ENCODE assay signal across 14 cellular contexts in genomic region chr9:130199605-130200004, GRCh38. TPM values are rescaled to one million over a fixed set of nuclear protein-coding genes. Genes with fewer than 3 reads are reported as not detected.
DNase-seq lines count a peak whose midpoint lies in the region; ATAC-seq and TF ChIP-seq lines count a peak whose summit lies in the region.
"Had no signal": no experiment of that assay in that cellular context is flagged by ENCODE, and none has a peak within 500 bp of the region (broad histone marks: within the 10 kb centered on the region; RNA-seq: fewer than 3 reads in every experiment).

No MANE protein-coding gene starts in this region.

- H3K36me3 Mint-ChIP-seq in nephron (ENCODE audit: low read depth) = no peaks in the 10 kb centered on the region

- no peaks in the 10 kb centered on the region for H3K27me3 ChIP-seq in dorsolateral prefrontal cortex
- H3K27me3 ChIP-seq: ovary had no signal

- H3K4me3 ChIP-seq in AG10803 (ENCODE audit: low read length) (no peak overlapping the region), dorsolateral prefrontal cortex (peak overlapping the region in 11 of 59 donors; percentile 3 to 50 (median 33))
- H3K4me3 ChIP-seq: ovary had no signal

- H3K27me3 Mint-ChIP-seq in nephron (ENCODE audit: low read depth) = peaks cover 4% of the 10 kb centered on the region
- H3K27me3 Mint-ChIP-seq: activated CD4-positive, alpha-beta T cell treated with anti-CD3 and anti-CD28 coated beads, Interleukin-2, amount 10 ng/mL, durations not matched to agents 24 days and 14 days had no signal

- peak overlapping the region in 58 of 59 donors; percentile 12 to 94 (median 80) for H3K27ac ChIP-seq in dorsolateral prefrontal cortex
- H3K27ac ChIP-seq: C4-2B, ovary had no signal

- H3K4me3 Mint-ChIP-seq in nephron = no peak overlapping the region
- H3K4me3 Mint-ChIP-seq: activated CD4-positive, alpha-beta T cell treated with anti-CD3 and anti-CD28 coated beads, Interleukin-2, amount 10 ng/mL, durations not matched to agents 24 days and 14 days; activated naive CD4-positive, alpha-beta T cell treated with anti-CD3 and anti-CD28 coated beads for 36 hours had no signal

- no peaks in the 10 kb centered on the region for H3K9me3 Mint-ChIP-seq in nephron
- H3K9me3 Mint-ChIP-seq: activated CD4-positive, alpha-beta T cell treated with anti-CD3 and anti-CD28 coated beads, Interleukin-2, amount 10 ng/mL, durations not matched to agents 24 days and 14 days; activated naive CD4-positive, alpha-beta T cell treated with anti-CD3 and anti-CD28 coated beads for 36 hours had no signal

- no peak for TF ChIP-seq CTCF in AG10803 (conservative IDR thresholded peaks at IDR 0.05; ENCODE audit: low read length)
- no peak for TF ChIP-seq CTCF in dorsolateral prefrontal cortex (IDR thresholded peaks at IDR 0.05 in 54 of 56, conservative IDR thresholded peaks at IDR 0.05 in 2 of 56; ENCODE audit: low read depth in 1 of 56, partially characterized antibody in 56 of 56)
- no peak for TF ChIP-seq CTCF in nephron (IDR thresholded peaks at IDR 0.05; ENCODE audit: unreplicated experiment in 3 of 3)
- TF ChIP-seq CTCF in GM10266 (IDR thresholded peaks at IDR 0.05; ENCODE audit: control insufficient read depth, insufficient read depth, low read depth, missing control alignments) = no peak

- no peak for ATAC-seq in GM18868 (IDR thresholded peaks at IDR 0.05; ENCODE audit: unreplicated experiment)
- ATAC-seq: left colon had no signal

- peaks cover 40% of the 10 kb centered on the region for H3K4me1 Mint-ChIP-seq in nephron
- H3K4me1 Mint-ChIP-seq: activated CD4-positive, alpha-beta T cell treated with anti-CD3 and anti-CD28 coated beads, Interleukin-2, amount 10 ng/mL, durations not matched to agents 24 days and 14 days had no signal

- DNase-seq in AG10803 (ENCODE audit: low read depth) (peak; percentile 79), LHCN-M2 (ENCODE audit: low read depth) (peak; percentile 85), dorsolateral prefrontal cortex (no peak), GM10266 (ENCODE audit: extremely low spot score) (no peak), SK-N-DZ (ENCODE audit: low spot score) (no peak), NCI-H526 treated with DMSO at 0.1 percent for 48 hours (lab: John Stamatoyannopoulos, UW) (no peak)
- DNase-seq: activated CD4-positive, alpha-beta T cell treated with anti-CD3 and anti-CD28 coated beads, Interleukin-2, amount 10 ng/mL, durations not matched to agents 24 days and 14 days; activated naive CD4-positive, alpha-beta T cell treated with anti-CD3 and anti-CD28 coated beads for 36 hours; left colon; NCI-H2081 treated with DMSO at 0.1 percent for 48 hours; ovary had no signal

- intact Hi-C loops in dorsolateral prefrontal cortex (cut with DNase I) = no loop called here

- H3K27ac Mint-ChIP-seq in nephron = peak overlapping the region in 2 of 3 experiments; percentile 72 to 80
- H3K27ac Mint-ChIP-seq: activated CD4-positive, alpha-beta T cell treated with anti-CD3 and anti-CD28 coated beads, Interleukin-2, amount 10 ng/mL, durations not matched to agents 24 days and 14 days; activated naive CD4-positive, alpha-beta T cell treated with anti-CD3 and anti-CD28 coated beads for 36 hours had no signal

RNA-seq across cellular contexts. Expression of gene NCS1, which starts 27.4 kb away (rescaled TPM):
- total RNA-seq in LHCN-M2 (2014; rRNA removed) = 65.1 and 70.1 TPM in 2 replicates
- polyA plus RNA-seq in LHCN-M2 (2012) = 59.9 TPM
- 100 to 1,000 TPM; 134 to 718 (median 501) TPM for total RNA-seq in dorsolateral prefrontal cortex
- polyA plus RNA-seq in SK-N-DZ (2014; cell fraction: cytosol; rRNA removed) = 76.0 and 86.7 TPM in 2 replicates
- 48.3 and 54.0 TPM in 2 replicates for polyA plus RNA-seq in SK-N-DZ (2014; cell fraction: nucleus; rRNA removed)

Comparison
In these comparisons a context has a peak if more than half of its experiments do, and no peak if none do; other contexts are left out.
1. DNase-seq: peak in AG10803 (single experiment) and LHCN-M2 (single experiment); none in dorsolateral prefrontal cortex (0 of 10), GM10266 (single experiment), SK-N-DZ (single experiment) and NCI-H526 treated with DMSO at 0.1 percent for 48 hours (single experiment).